In genomic region chr2:179218848-179219594, GRCh38 we compare ENCODE assay signal across 8 cellular contexts. TPM values are rescaled to one million over a fixed set of nuclear protein-coding genes. Genes with fewer than 3 reads are reported as not detected.
DNase-seq lines count a peak whose midpoint lies in the region; ATAC-seq and TF ChIP-seq lines count a peak whose summit lies in the region.

No MANE protein-coding gene starts in this region.

- 50 to 60% methylated on average over 4 of the region's 4 CpGs for WGBS in heart right ventricle, 2 donors
- 49 to 55% (median 50%) methylated on average over 4 of the region's 4 CpGs for WGBS in psoas muscle, 3 donors

- no peak overlapping the region for H3K9ac ChIP-seq in Karpas-422 (ENCODE audit: low read length)

- no peaks in the 10 kb centered on the region for H3K36me3 ChIP-seq in Karpas-422 (ENCODE audit: insufficient read depth, low read length)
- H3K36me3 ChIP-seq in heart right ventricle: no peaks in the 10 kb centered on the region
- no peaks in the 10 kb centered on the region for H3K36me3 ChIP-seq in psoas muscle (ENCODE audit: insufficient read depth in 1 of 2, low read depth in 1 of 2)

- H3K4me1 ChIP-seq in Karpas-422 (ENCODE audit: low read length) (no peaks in the 10 kb centered on the region), heart right ventricle (peaks cover 0 to 36% (median 13%) of the 10 kb centered on the region in 9 donors), psoas muscle (peaks cover 10% of the 10 kb centered on the region)

- no peak overlapping the region for H3K4me3 Mint-ChIP-seq in activated naive CD8-positive, alpha-beta T cell treated with anti-CD3 and anti-CD28 coated beads, Interleukin-2, amount 10 ng/mL, durations not matched to agents 7 days and 5 days
- no peak overlapping the region for H3K4me3 Mint-ChIP-seq in stimulated activated memory B cell treated with anti-CD40 and anti-IgM and Interleukin-4, amounts not matched to agents 10 μg/mL and 1 μg/mL and 100 μg/mL, for 72 hours

- peak; percentile 76 to 97 (median 89) for TF ChIP-seq CTCF in heart right ventricle (IDR thresholded peaks at IDR 0.05)
- peak; percentile 92 for TF ChIP-seq CTCF in psoas muscle (IDR thresholded peaks at IDR 0.05)

- no peak overlapping the region for H3K27ac ChIP-seq in Karpas-422 (ENCODE audit: low read length)
- no peak overlapping the region for H3K27ac ChIP-seq in heart right ventricle
- no peak overlapping the region for H3K27ac ChIP-seq in psoas muscle

- ATAC-seq in GM21447 (IDR thresholded peaks at IDR 0.05; ENCODE audit: unreplicated experiment) (peak; percentile 72), heart right ventricle (peak; percentile 65 to 95 (median 88)), psoas muscle (peak; percentile 85 to 98 (median 88))
- ATAC-seq in activated naive CD8-positive, alpha-beta T cell treated with anti-CD3 and anti-CD28 coated beads, Interleukin-2, amount 10 ng/mL, durations not matched to agents 7 days and 5 days (ENCODE audit: low read depth): peak; percentile 54
- no peak for ATAC-seq in stimulated activated memory B cell treated with anti-CD40 and anti-IgM and Interleukin-4, amounts not matched to agents 10 μg/mL and 1 μg/mL and 100 μg/mL, for 72 hours

- H3K4me3 ChIP-seq in Karpas-422 (ENCODE audit: low read length) (no peak overlapping the region), heart right ventricle (no peak overlapping the region), psoas muscle (no peak overlapping the region)

- no peaks in the 10 kb centered on the region for H3K36me3 Mint-ChIP-seq in activated naive CD8-positive, alpha-beta T cell treated with anti-CD3 and anti-CD28 coated beads, Interleukin-2, amount 10 ng/mL, durations not matched to agents 7 days and 5 days
- H3K36me3 Mint-ChIP-seq in stimulated activated memory B cell treated with anti-CD40 and anti-IgM and Interleukin-4, amounts not matched to agents 10 μg/mL and 1 μg/mL and 100 μg/mL, for 72 hours: peaks cover 10% of the 10 kb centered on the region

- no peak overlapping the region for H3K4me2 ChIP-seq in Karpas-422 (ENCODE audit: low read depth, low read length, poor library complexity, severe bottlenecking)

- no peaks in the 10 kb centered on the region for H3K9me3 ChIP-seq in Karpas-422 (ENCODE audit: low read length)
- peaks cover 0 to 20% (median 0%) of the 10 kb centered on the region in 11 donors for H3K9me3 ChIP-seq in heart right ventricle
- H3K9me3 ChIP-seq in psoas muscle: peaks cover 8% of the 10 kb centered on the region

- no peaks in the 10 kb centered on the region for H3K9me2 ChIP-seq in Karpas-422 (replicated peaks; ENCODE audit: insufficient read depth, low read length)

- no peaks in the 10 kb centered on the region for H3K4me1 Mint-ChIP-seq in activated naive CD8-positive, alpha-beta T cell treated with anti-CD3 and anti-CD28 coated beads, Interleukin-2, amount 10 ng/mL, durations not matched to agents 7 days and 5 days
- H3K4me1 Mint-ChIP-seq in stimulated activated memory B cell treated with anti-CD40 and anti-IgM and Interleukin-4, amounts not matched to agents 10 μg/mL and 1 μg/mL and 100 μg/mL, for 72 hours: peaks cover 29% of the 10 kb centered on the region

- H3K9me3 Mint-ChIP-seq in activated naive CD8-positive, alpha-beta T cell treated with anti-CD3 and anti-CD28 coated beads, Interleukin-2, amount 10 ng/mL, durations not matched to agents 7 days and 5 days: no peaks in the 10 kb centered on the region
- H3K9me3 Mint-ChIP-seq in stimulated activated memory B cell treated with anti-CD40 and anti-IgM and Interleukin-4, amounts not matched to agents 10 μg/mL and 1 μg/mL and 100 μg/mL, for 72 hours: no peaks in the 10 kb centered on the region

- DNase-seq in DMS53 (lab: John Stamatoyannopoulos, UW) (peak; percentile 89), Karpas-422 (peak; percentile 77), RKO (ENCODE audit: low spot score) (peak; percentile 84), heart right ventricle (peak; percentile 33 to 69), psoas muscle (peak; percentile 60 to 77)
- DNase-seq in activated naive CD8-positive, alpha-beta T cell treated with anti-CD3 and anti-CD28 coated beads, Interleukin-2, amount 10 ng/mL, durations not matched to agents 7 days and 5 days: peak; percentile 39

- H4K20me1 ChIP-seq in Karpas-422 (ENCODE audit: insufficient read depth, low read depth, low read length): no peaks in the 10 kb centered on the region

- intact Hi-C loops in heart right ventricle (cut with DNase I): loop anchor here in 5 of 10 donors (2.0 to 10.0 kb wide), 4 partner anchors 46 to 222 kb away; partner anchors contain the start of gene SESTD1 (in 1 of the 5)
- intact Hi-C loops in psoas muscle (cut with DNase I): loop anchor here (5.0 to 10.0 kb wide), 2 partner anchors 196 to 223 kb away; no protein-coding TSS in a partner anchor

- no peaks in the 10 kb centered on the region for H3K27me3 Mint-ChIP-seq in activated naive CD8-positive, alpha-beta T cell treated with anti-CD3 and anti-CD28 coated beads, Interleukin-2, amount 10 ng/mL, durations not matched to agents 7 days and 5 days
- H3K27me3 Mint-ChIP-seq in stimulated activated memory B cell treated with anti-CD40 and anti-IgM and Interleukin-4, amounts not matched to agents 10 μg/mL and 1 μg/mL and 100 μg/mL, for 72 hours: no peaks in the 10 kb centered on the region

- POLR2A ChIA-PET in activated naive CD8-positive, alpha-beta T cell treated with anti-CD3 and anti-CD28 coated beads, Interleukin-2, amount 10 ng/mL, durations not matched to agents 7 days and 5 days (lab: Charles Lee): no interaction called here

- H3K79me2 ChIP-seq in Karpas-422 (ENCODE audit: low read length): no peaks in the 10 kb centered on the region

- no peak overlapping the region for H3K27ac Mint-ChIP-seq in activated naive CD8-positive, alpha-beta T cell treated with anti-CD3 and anti-CD28 coated beads, Interleukin-2, amount 10 ng/mL, durations not matched to agents 7 days and 5 days
- no peak overlapping the region for H3K27ac Mint-ChIP-seq in stimulated activated memory B cell treated with anti-CD40 and anti-IgM and Interleukin-4, amounts not matched to agents 10 μg/mL and 1 μg/mL and 100 μg/mL, for 72 hours

- no peak overlapping the region for H2AFZ ChIP-seq in Karpas-422 (ENCODE audit: low read length)

- H3K27me3 ChIP-seq in Karpas-422 (ENCODE audit: low read length) (no peaks in the 10 kb centered on the region), heart right ventricle (no peaks in the 10 kb centered on the region), psoas muscle (ENCODE audit: insufficient read depth in 3 of 3, low read length in 2 of 3) (no peaks in the 10 kb centered on the region)

RNA-seq across cellular contexts. Expression of gene SESTD1, which starts 45.6 kb away (rescaled TPM):
- total RNA-seq in Karpas-422 (2014; rRNA removed; shearing (Covaris generic); ENCODE audit: low replicate concordance): 0.04 and 0.07 TPM in 2 replicates
- total RNA-seq in activated naive CD8-positive, alpha-beta T cell treated with anti-CD3 and anti-CD28 coated beads, Interleukin-2, amount 10 ng/mL, durations not matched to agents 7 days and 5 days: 10 to 100 TPM; 10.4 to 14.9 TPM
- 10 to 100 TPM; 28.6 to 41.7 (median 35.6) TPM for total RNA-seq in heart right ventricle
- polyA plus RNA-seq in heart right ventricle: 1 to 10 TPM; 6.0 to 8.0 TPM
- total RNA-seq in psoas muscle: 10 to 100 TPM; 15.1 to 20.2 (median 18.5) TPM
- polyA plus RNA-seq in psoas muscle: 1 to 10 TPM; 4.2 to 9.9 (median 6.4) TPM

Comparison
In these comparisons a context has a peak if more than half of its experiments do, and no peak if none do; other contexts are left out.
1. DNase-seq: peak in every context shown above with its lines; median percentile 89 in DMS53; 84 in RKO; 77 in Karpas-422; 68 in psoas muscle; 51 in heart right ventricle; 39 in activated naive CD8-positive, alpha-beta T cell treated with anti-CD3 and anti-CD28 coated beads, Interleukin-2, amount 10 ng/mL, durations not matched to agents 7 days and 5 days.
2. RNA of gene SESTD1, which starts 45.6 kb away (total RNA-seq): 28.6 to 41.7 TPM in heart right ventricle, 15.1 to 20.2 TPM in psoas muscle and 10.4 to 14.9 TPM in activated naive CD8-positive, alpha-beta T cell treated with anti-CD3 and anti-CD28 coated beads, Interleukin-2, amount 10 ng/mL, durations not matched to agents 7 days and 5 days; 0.04 to 0.07 TPM in Karpas-422; every median in the first group is over 10 times any median in the second.